Comparison of ENCODE assay signal across 8 cellular contexts in genomic region chr12:6914246-6914947, GRCh38. TPM values are rescaled to one million over a fixed set of nuclear protein-coding genes. Genes with fewer than 3 reads are reported as not detected.
DNase-seq lines count a peak whose midpoint lies in the region; ATAC-seq and TF ChIP-seq lines count a peak whose summit lies in the region.

ENO2 (plus strand) TSS chr12:6914580; CDS start chr12:6915833, 1,253 bp downstream.

- no peaks in the 10 kb centered on the region for H3K9me2 ChIP-seq in neural cell (ENCODE audit: insufficient read depth, low read length)

- peak within 1 kb of the TSS; percentile 63 to 82 (median 70) for H3K4me3 ChIP-seq in Peyer's patch
- H3K4me3 ChIP-seq in fibroblast of villous mesenchyme (ENCODE audit: low read depth, low read length): peak within 1 kb of the TSS; percentile 71
- H3K4me3 ChIP-seq in neural cell (ENCODE audit: low read length): peak within 1 kb of the TSS; percentile 97

- peaks cover 0 to 18% (median 8%) of the 10 kb centered on the region in 4 donors for H3K4me1 ChIP-seq in Peyer's patch

- TF ChIP-seq RAD21 in neural cell (conservative IDR thresholded peaks at IDR 0.05): peak; percentile 34

- H3K4me3 Mint-ChIP-seq in stimulated activated naive CD8-positive, alpha-beta T cell treated with anti-CD3 and anti-CD28 coated beads, Interleukin-15, amount 100 ng/mL, for 72 hours: peak within 1 kb of the TSS; percentile 94 to 97

- H3K27me3 Mint-ChIP-seq in stimulated activated naive CD8-positive, alpha-beta T cell treated with anti-CD3 and anti-CD28 coated beads, Interleukin-15, amount 100 ng/mL, for 72 hours: no peaks in the 10 kb centered on the region

- H3F3A ChIP-seq in neural cell (ENCODE audit: insufficient read depth, low read length, poor library complexity, severe bottlenecking): no peaks in the 10 kb centered on the region

- H3K27ac Mint-ChIP-seq in stimulated activated naive CD8-positive, alpha-beta T cell treated with anti-CD3 and anti-CD28 coated beads, Interleukin-15, amount 100 ng/mL, for 72 hours: peak within 1 kb of the TSS; percentile 94 to 96

- H3K4me1 Mint-ChIP-seq in stimulated activated naive CD8-positive, alpha-beta T cell treated with anti-CD3 and anti-CD28 coated beads, Interleukin-15, amount 100 ng/mL, for 72 hours: peaks cover 47% of the 10 kb centered on the region

- DNase-seq in 8988T (peak; percentile 46), Peyer's patch (peak; percentile 76 to 91 (median 82)), fibroblast of villous mesenchyme (ENCODE audit: low read depth) (peak; percentile 61)
- DNase-seq in activated effector memory CD4-positive, alpha-beta T cell treated with Interleukin-2 at 50 U/mL for 16 hours: peak; percentile 79
- peak; percentile 76 to 81 for DNase-seq in stimulated activated naive CD8-positive, alpha-beta T cell treated with anti-CD3 and anti-CD28 coated beads, Interleukin-15, amount 100 ng/mL, for 72 hours

- no peaks in the 10 kb centered on the region for H3K9me3 Mint-ChIP-seq in stimulated activated naive CD8-positive, alpha-beta T cell treated with anti-CD3 and anti-CD28 coated beads, Interleukin-15, amount 100 ng/mL, for 72 hours

- TF ChIP-seq POLR2A in GM18526 (IDR thresholded peaks at IDR 0.05; ENCODE audit: extremely low read depth, insufficient read length): peak; percentile 33
- TF ChIP-seq POLR2A in Peyer's patch (IDR thresholded peaks at IDR 0.05): no peak

- TF ChIP-seq CTCF in Peyer's patch (IDR thresholded peaks at IDR 0.05) (no peak), fibroblast of villous mesenchyme (IDR thresholded peaks at IDR 0.05; ENCODE audit: insufficient read depth, low read depth, low read length) (no peak), neural cell (IDR thresholded peaks at IDR 0.05; ENCODE audit: poor library complexity, severe bottlenecking) (peak; percentile 8)

- ATAC-seq in HG03280 (IDR thresholded peaks at IDR 0.05; ENCODE audit: unreplicated experiment): peak; percentile 78
- peak; percentile 93 for ATAC-seq in stimulated activated naive CD8-positive, alpha-beta T cell treated with anti-CD3 and anti-CD28 coated beads, Interleukin-15, amount 100 ng/mL, for 72 hours

- H3K27ac ChIP-seq in Peyer's patch (peak within 1 kb of the TSS; percentile 76 to 82 (median 78)), neural cell (ENCODE audit: low read length) (peak within 1 kb of the TSS; percentile 93)

- no peaks in the 10 kb centered on the region for H3K36me3 ChIP-seq in Peyer's patch
- no peaks in the 10 kb centered on the region for H3K36me3 ChIP-seq in neural cell (ENCODE audit: insufficient read depth, low read length)

- peak within 1 kb of the TSS; percentile 96 for H3K9ac ChIP-seq in neural cell (ENCODE audit: low read length)

- peaks cover 16% of the 10 kb centered on the region for H3K79me2 ChIP-seq in neural cell (replicated peaks; ENCODE audit: insufficient read depth, low read length)

- H3K27me3 ChIP-seq in Peyer's patch: no peaks in the 10 kb centered on the region
- H3K27me3 ChIP-seq in neural cell (ENCODE audit: insufficient read depth, low read depth, low read length): no peaks in the 10 kb centered on the region

- peak within 1 kb of the TSS; percentile 87 for H2AFZ ChIP-seq in neural cell (ENCODE audit: low read depth, low read length)

- no peaks in the 10 kb centered on the region for H4K20me1 ChIP-seq in neural cell (ENCODE audit: insufficient read depth)

- H3K9me3 ChIP-seq in Peyer's patch (no peaks in the 10 kb centered on the region), neural cell (ENCODE audit: low read length) (no peaks in the 10 kb centered on the region)

- peak; percentile 34 for TF ChIP-seq EP300 in neural cell (conservative IDR thresholded peaks at IDR 0.05; ENCODE audit: poor library complexity, severe bottlenecking)

- H3K4me2 ChIP-seq in neural cell (ENCODE audit: low read length): peak within 1 kb of the TSS; percentile 88

TF ChIP-seq in neural cell, 6 proteins besides CTCF, POLR2A, EP300 and RAD21:
- peak; percentile 66 for TF ChIP-seq REST (IDR thresholded peaks at IDR 0.05; ENCODE audit: borderline replicate concordance)
- peak; percentile 95 for TF ChIP-seq POLR2AphosphoS5 (IDR thresholded peaks at IDR 0.05)
- peak; percentile 80 for TF ChIP-seq TAF1 (IDR thresholded peaks at IDR 0.05; ENCODE audit: low read depth)
- no peak for TF ChIP-seq EZH2 (IDR thresholded peaks at IDR 0.05; ENCODE audit: borderline replicate concordance, insufficient read depth, low read length, poor library complexity, severe bottlenecking)
- TF ChIP-seq MXI1 (conservative IDR thresholded peaks at IDR 0.05; ENCODE audit: poor library complexity, severe bottlenecking): peak; percentile 71
- peak; percentile 32 for TF ChIP-seq SMC3 (conservative IDR thresholded peaks at IDR 0.05; ENCODE audit: poor library complexity)
TF ChIP-seq in neural cell: peak in this region for 5.

RNA-seq across cellular contexts. Expression of gene ENO2, which starts in this region (rescaled TPM):
- 10 to 100 TPM in 2 of 4 donors, 1 to 10 TPM in 2; 4.6 to 11.7 (median 8.8) TPM for total RNA-seq in Peyer's patch
- 3.5 and 5.2 TPM in 2 replicates for total RNA-seq in fibroblast of villous mesenchyme
- polyA plus RNA-seq in neural cell: 193 and 228 TPM in 2 replicates
- polyA minus RNA-seq in neural cell: 157 and 175 TPM in 2 replicates

Comparison
In these comparisons a context has a peak if more than half of its experiments do, and no peak if none do; other contexts are left out.
1. Peak in every context shown above with its lines: DNase-seq, ATAC-seq, H3K4me3 ChIP-seq and H3K27ac ChIP-seq.